1 cellular context compared by ENCODE assay signal in genomic region chr2:199455533-199456382, GRCh38.
TF ChIP-seq lines count a peak whose summit lies in the region.

No MANE protein-coding gene starts in this region.

TF ChIP-seq in K562, 482 proteins besides CTCF, POLR2A, EP300 and RAD21 (continued from another document and continues in another):
- TF ChIP-seq ZNF318 (IDR thresholded peaks at IDR 0.05; ENCODE audit: borderline replicate concordance in 1 of 2, low read depth in 1 of 2) (no peak), AFF1 (IDR thresholded peaks at IDR 0.05; ENCODE audit: low read depth in 1 of 2, partially characterized antibody in 2 of 2) (peak in 1 of 2 experiments; percentile 17), COPS2 (conservative IDR thresholded peaks at IDR 0.05) (no peak), ARID1B (IDR thresholded peaks at IDR 0.05) (peak; percentile 85), RCOR1 (IDR thresholded peaks at IDR 0.05; ENCODE audit: borderline replicate concordance in 1 of 2, low read depth in 2 of 2, low read length in 2 of 2) (peak; percentile 40 to 79; a peak in 3 of 4 replicates), NCOA4 (IDR thresholded peaks at IDR 0.05; ENCODE audit: partially characterized antibody) (no peak), ZNF274 (IDR thresholded peaks at IDR 0.05; ENCODE audit: borderline replicate concordance, low read depth, low read length) (no peak), ZNF592 (IDR thresholded peaks at IDR 0.05) (0 out of 2 replicates have a peak, but pooled peaks have one; percentile 49), GATAD2B (IDR thresholded peaks at IDR 0.05; ENCODE audit: borderline replicate concordance) (peak; percentile 71; the same call in 1 of the 2 replicates), GABPA (tag; conservative IDR thresholded peaks at IDR 0.05; ENCODE audit: low read depth) (peak; percentile 41; the same call in 1 of the 2 replicates), NFXL1 (CRISPR knock-in tag; IDR thresholded peaks at IDR 0.05) (no peak), MGA (IDR thresholded peaks at IDR 0.05) (peak; percentile 45), CXXC5 (CRISPR knock-in tag; IDR thresholded peaks at IDR 0.05) (peak; percentile 92), MCM2 (IDR thresholded peaks at IDR 0.05; ENCODE audit: low read depth) (no peak), FOXP1 (CRISPR knock-in tag; IDR thresholded peaks at IDR 0.05) (peak; percentile 50; the same call in 1 of the 2 replicates), CBFB (CRISPR knock-in tag; IDR thresholded peaks at IDR 0.05) (no peak), PHF20 (IDR thresholded peaks at IDR 0.05; ENCODE audit: partially characterized antibody) (peak; percentile 36), EP400 (IDR thresholded peaks at IDR 0.05) (peak; percentile 79; the same call in 1 of the 2 replicates)
